ENCODE assay signal across 8 cellular contexts in the genomic region with DNA sequence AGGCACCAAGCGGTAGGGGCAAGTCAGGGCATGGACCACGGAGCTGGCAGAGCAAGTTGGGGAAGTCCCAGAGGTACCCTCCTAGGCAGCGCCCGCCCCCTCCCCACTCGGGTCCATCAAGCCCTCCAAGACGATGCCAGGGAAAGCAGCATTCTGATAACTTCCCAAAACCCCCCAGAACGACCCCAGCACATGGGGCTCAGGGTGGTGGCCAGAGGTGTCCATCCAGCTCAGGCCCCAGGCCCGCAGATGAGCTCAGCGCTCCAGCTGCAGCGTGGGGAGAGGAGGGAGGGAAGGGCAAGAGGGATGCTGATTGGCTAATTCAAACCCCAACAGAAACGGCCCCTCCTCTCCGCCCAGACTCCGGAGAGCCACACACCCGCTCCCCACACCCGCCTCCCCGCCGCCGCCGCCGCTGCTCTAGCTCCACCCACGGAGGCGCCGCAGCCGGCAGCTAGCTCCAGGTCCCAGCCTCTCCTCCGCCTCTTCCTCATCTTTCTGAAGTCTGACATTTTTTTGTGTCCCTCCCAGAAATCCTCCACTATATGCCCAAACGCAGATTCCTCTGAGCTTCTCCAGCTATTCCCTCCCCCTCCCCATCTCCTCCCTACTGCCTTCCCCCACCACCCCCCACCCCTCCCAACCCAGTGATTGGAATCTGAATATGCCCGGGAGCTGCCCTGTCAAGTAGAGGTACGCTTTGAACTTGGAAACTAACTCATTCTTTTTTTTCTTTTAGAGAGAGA. TPM values are rescaled to one million over a fixed set of nuclear protein-coding genes. Genes with fewer than 3 reads are reported as not detected.
A peak's percentile ranks its signal among the peaks of the same experiment; 100 is the strongest.
DNase-seq lines count a peak whose midpoint lies in the region; ATAC-seq and TF ChIP-seq lines count a peak whose summit lies in the region.

No MANE protein-coding gene starts in this region.

- H3K9me3 ChIP-seq in CD4-positive, alpha-beta T cell (ENCODE audit: control insufficient read depth, low read length), result no peaks in the 10 kb centered on the region
- no peaks in the 10 kb centered on the region for H3K9me3 ChIP-seq in endodermal cell (ENCODE audit: control insufficient read depth, low read length)
- H3K9me3 ChIP-seq in mesodermal cell (ENCODE audit: control insufficient read depth, low read length), result no peaks in the 10 kb centered on the region

- H3K36me3 Mint-ChIP-seq in CD4-positive, alpha-beta T cell (ENCODE audit: low read depth), result no peaks in the 10 kb centered on the region
- peaks cover 28% of the 10 kb centered on the region for H3K36me3 Mint-ChIP-seq in endodermal cell (ENCODE audit: low read depth)

- no peaks in the 10 kb centered on the region for H3K27me3 Mint-ChIP-seq in CD4-positive, alpha-beta T cell
- H3K27me3 Mint-ChIP-seq in endodermal cell (ENCODE audit: insufficient read depth), result no peaks in the 10 kb centered on the region

- TF ChIP-seq CTCF in CD4-positive, alpha-beta T cell (IDR thresholded peaks at IDR 0.05), result no peak
- no peak for TF ChIP-seq CTCF in endodermal cell (conservative IDR thresholded peaks at IDR 0.05)

- no peak overlapping the region for H3K9ac ChIP-seq in endodermal cell (ENCODE audit: extremely low read depth, low read length, poor library complexity, severe bottlenecking)

- 25 to 26% methylated on average over 5 to 28 of the region's 28 CpGs for WGBS in endodermal cell (ENCODE audit: insufficient coverage in 1 of 2, insufficient read length in 1 of 2), 2 experiments
- WGBS in mesodermal cell (ENCODE audit: insufficient coverage in 2 of 2), 2 experiments, result 11 to 12% methylated on average over 11 to 19 of the region's 28 CpGs

- CTCF ChIA-PET in CD4-positive, alpha-beta T cell (lab: Charles Lee), result interaction anchor here (0.9 to 1.2 kb wide), 3 partner anchors 27 to 100 kb away, joined by 3 to 4 read pairs (median 3); a partner anchor contains a TSS

- POLR2A ChIA-PET in CD4-positive, alpha-beta T cell (lab: Charles Lee), result interaction anchor here (0.8 to 1.1 kb wide), 3 partner anchors 9 to 262 kb away, joined by 3 to 4 read pairs (median 3); a partner anchor contains a TSS

- H3K4me1 ChIP-seq in endodermal cell (ENCODE audit: control insufficient read depth, insufficient read depth, low read length) (peaks cover 3% of the 10 kb centered on the region), mesodermal cell (ENCODE audit: control insufficient read depth, insufficient read depth, low read length, poor library complexity, severe bottlenecking) (peaks cover 25% of the 10 kb centered on the region)

- H3K27me3 ChIP-seq in CD4-positive, alpha-beta T cell (ENCODE audit: control insufficient read depth, insufficient read depth, low read length), result no peaks in the 10 kb centered on the region
- no peaks in the 10 kb centered on the region for H3K27me3 ChIP-seq in endodermal cell (ENCODE audit: control insufficient read depth, insufficient read depth, low read length, poor library complexity, severe bottlenecking)

- DNase-seq in CD4-positive, alpha-beta T cell, result peak; percentile 69 to 83 (median 76)
- peak; percentile 97 for DNase-seq in HT1080 (ENCODE audit: low read depth)
- DNase-seq in NOMO-1 treated with dmso at 0.1 percent for 144 hours (lab: John Stamatoyannopoulos, UW; ENCODE audit: unreplicated experiment), result peak; percentile 90
- DNase-seq in activated CD8-positive, alpha-beta memory T cell treated with anti-CD3 and anti-CD28 coated beads, Interleukin-2, amount 50 U/mL, for 1 hour (ENCODE audit: extremely low read depth), result peak; percentile 43
- peak; percentile 97 for DNase-seq in endodermal cell
- DNase-seq in stimulated activated CD8-positive, alpha-beta memory T cell treated with anti-CD3 and anti-CD28 coated beads, Interleukin-15, amount 100 ng/mL, for 1 hour (ENCODE audit: low read depth), result peak; percentile 54

- H3K36me3 ChIP-seq in endodermal cell (ENCODE audit: control insufficient read depth, insufficient read depth, low read length) (peaks cover 15% of the 10 kb centered on the region), mesodermal cell (ENCODE audit: control insufficient read depth, insufficient read depth, low read length) (peaks cover 42% of the 10 kb centered on the region)

- H3K4me3 ChIP-seq in endodermal cell (ENCODE audit: low read length), result no peak overlapping the region
- peak overlapping the region; percentile 22 for H3K4me3 ChIP-seq in mesodermal cell (ENCODE audit: extremely low read depth, insufficient read depth, low read length, poor library complexity, severe bottlenecking)

- peak overlapping the region; percentile 82 for H3K4me3 Mint-ChIP-seq in CD4-positive, alpha-beta T cell
- peak overlapping the region; percentile 38 for H3K4me3 Mint-ChIP-seq in endodermal cell

- peak; percentile 99 for ATAC-seq in CD4-positive, alpha-beta T cell (ENCODE audit: poor library complexity)
- peak; percentile 91 for ATAC-seq in GM19463 (IDR thresholded peaks at IDR 0.05; ENCODE audit: unreplicated experiment)

- no peak overlapping the region for H3K27ac ChIP-seq in CD4-positive, alpha-beta T cell (ENCODE audit: low read depth, low read length)
- H3K27ac ChIP-seq in endodermal cell (ENCODE audit: low read depth, low read length), result no peak overlapping the region
- H3K27ac ChIP-seq in mesodermal cell (ENCODE audit: low read depth, low read length, severe bottlenecking), result peak overlapping the region; percentile 70

- H3K9me3 Mint-ChIP-seq in CD4-positive, alpha-beta T cell, result no peaks in the 10 kb centered on the region
- no peaks in the 10 kb centered on the region for H3K9me3 Mint-ChIP-seq in endodermal cell

- intact Hi-C loops in CD4-positive, alpha-beta T cell (cut with DNase I, micrococcal nuclease), result loop anchor here in 1 of 2 experiments (1.0 kb wide), 1 partner anchor 62 kb away; a partner anchor contains a TSS

- peak overlapping the region; percentile 17 for H3K27ac Mint-ChIP-seq in CD4-positive, alpha-beta T cell
- peak overlapping the region; percentile 82 for H3K27ac Mint-ChIP-seq in endodermal cell

- H3K4me1 Mint-ChIP-seq in CD4-positive, alpha-beta T cell (ENCODE audit: low read depth), result peaks cover 8% of the 10 kb centered on the region
- peaks cover 4% of the 10 kb centered on the region for H3K4me1 Mint-ChIP-seq in endodermal cell

RNA-seq across cellular contexts. Expression of a gene that starts 40.3 kb away (rescaled TPM):
- total RNA-seq in CD4-positive, alpha-beta T cell, result not detected
- total RNA-seq in HT1080 (2014; rRNA removed; shearing (Covaris generic)), result not detected in 2 replicates
- polyA plus RNA-seq in HT1080 (2015; cell fraction: cytosol; rRNA removed), result not detected in 2 replicates
- polyA plus RNA-seq in HT1080 (2015; cell fraction: nucleus; rRNA removed), result 0.26 TPM in 1 of 2 replicates, not detected in the other
- total RNA-seq in endodermal cell, result under 1 TPM; 0.18 to 0.24 TPM
- polyA plus RNA-seq in endodermal cell (2013, experiment 1 of 2), result 0.36 TPM
- 0.54 TPM for polyA plus RNA-seq in endodermal cell (2013, experiment 2 of 2)
- not detected for polyA plus RNA-seq in mesodermal cell (2013, experiment 1 of 2)
- not detected for polyA plus RNA-seq in mesodermal cell (2013, experiment 2 of 2)

Comparison
In these comparisons a context has a peak if more than half of its experiments do, and no peak if none do; other contexts are left out.
1. DNase-seq: peak in every context shown above with its lines; median percentile 97 in HT1080; 97 in endodermal cell; 90 in NOMO-1 treated with dmso at 0.1 percent for 144 hours; 76 in CD4-positive, alpha-beta T cell; 54 in stimulated activated CD8-positive, alpha-beta memory T cell treated with anti-CD3 and anti-CD28 coated beads, Interleukin-15, amount 100 ng/mL, for 1 hour; 43 in activated CD8-positive, alpha-beta memory T cell treated with anti-CD3 and anti-CD28 coated beads, Interleukin-2, amount 50 U/mL, for 1 hour.